ENCODE assay signal across 1 cellular context in the genomic region with DNA sequence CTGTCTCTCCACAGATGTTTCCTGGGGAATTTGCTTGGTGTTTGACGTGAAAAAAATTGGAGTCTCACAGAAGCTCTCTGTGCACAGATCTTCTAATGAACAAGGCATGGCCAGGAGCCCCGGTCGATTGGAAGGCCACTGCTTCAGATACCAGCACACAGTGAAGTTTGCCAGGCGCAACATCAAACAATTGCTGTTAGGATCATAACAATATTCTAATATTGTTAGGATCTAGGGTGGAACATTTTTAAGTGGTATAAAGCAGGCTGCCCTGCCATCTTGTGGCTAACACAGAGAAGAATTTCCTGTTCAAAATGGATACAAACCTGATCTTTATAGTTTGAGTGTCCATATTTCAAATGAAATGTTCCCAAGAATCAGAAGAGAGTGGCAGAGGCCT.
TF ChIP-seq lines count a peak whose summit lies in the region.

No MANE protein-coding gene starts in this region.

TF ChIP-seq in HepG2, 621 proteins besides CTCF, POLR2A, EP300 and RAD21 (continued from another document):
- no peak for TF ChIP-seq NFKBIZ (CRISPR knock-in tag; IDR thresholded peaks at IDR 0.05)
- no peak for TF ChIP-seq ZSCAN25 (CRISPR knock-in tag; IDR thresholded peaks at IDR 0.05)
- no peak for TF ChIP-seq SP1 (IDR thresholded peaks at IDR 0.05)
- no peak for TF ChIP-seq SP1 (CRISPR knock-in tag; IDR thresholded peaks at IDR 0.05)
- no peak for TF ChIP-seq LCORL (IDR thresholded peaks at IDR 0.05)
- TF ChIP-seq LCORL (CRISPR knock-in tag; IDR thresholded peaks at IDR 0.05): no peak
- no peak for TF ChIP-seq EEA1 (CRISPR knock-in tag; IDR thresholded peaks at IDR 0.05; ENCODE audit: borderline replicate concordance)
- no peak for TF ChIP-seq FOXO4 (CRISPR knock-in tag; conservative IDR thresholded peaks at IDR 0.05)
- TF ChIP-seq KLF11 (CRISPR knock-in tag; IDR thresholded peaks at IDR 0.05): no peak
- TF ChIP-seq ZNF772 (CRISPR knock-in tag; IDR thresholded peaks at IDR 0.05): no peak
